Comparison of ENCODE assay signal across 8 cellular contexts in the genomic region with DNA sequence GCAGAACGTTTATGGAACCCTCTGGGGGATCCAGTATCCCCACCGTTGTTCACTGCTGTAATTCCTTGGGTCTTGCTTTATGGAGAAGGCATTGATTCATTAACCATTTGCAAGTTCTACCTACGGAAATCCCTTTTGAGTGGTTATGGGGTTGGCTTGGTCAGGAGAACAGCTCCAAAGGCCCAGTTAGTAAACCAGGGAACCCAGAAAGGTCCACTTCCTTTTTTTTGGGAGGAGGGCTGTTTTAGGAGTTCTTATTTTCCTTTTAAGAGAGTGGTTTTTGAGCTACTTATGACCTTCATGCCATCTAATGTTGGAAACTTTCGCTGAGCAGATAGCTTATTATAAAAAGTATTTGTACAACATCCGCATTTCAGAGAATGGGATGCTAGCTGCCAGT. TPM values are rescaled to one million over a fixed set of nuclear protein-coding genes. Genes with fewer than 3 reads are reported as not detected.
DNase-seq lines count a peak whose midpoint lies in the region; ATAC-seq and TF ChIP-seq lines count a peak whose summit lies in the region.

No MANE protein-coding gene starts in this region.

- 74 to 75% methylated on average over 4 to 5 of the region's 5 CpGs for WGBS in endodermal cell (ENCODE audit: insufficient coverage in 1 of 2, insufficient read length in 1 of 2), 2 experiments
- WGBS in ovary, 3 donors = 21 to 36% (median 36%) methylated on average over 5 of the region's 5 CpGs

- ATAC-seq in GM18517 (IDR thresholded peaks at IDR 0.05; ENCODE audit: unreplicated experiment) (no peak), HG02642 (IDR thresholded peaks at IDR 0.05; ENCODE audit: poor library complexity, unreplicated experiment) (no peak), GM21381 (IDR thresholded peaks at IDR 0.05; ENCODE audit: unreplicated experiment) (no peak)

- POLR2A ChIA-PET in CD8-positive, alpha-beta memory T cell (lab: Charles Lee) = interaction anchor here (0.6 to 1.2 kb wide), 4 partner anchors 12 to 78 kb away, joined by 3 to 9 read pairs (median 6); partner anchors contain the start of genes RHBDD2 and TMEM120A

- H3K36me3 ChIP-seq in CD8-positive, alpha-beta memory T cell (ENCODE audit: insufficient read depth, low read length) = peaks cover 5% of the 10 kb centered on the region
- H3K36me3 ChIP-seq in NT2/D1 (ENCODE audit: insufficient read depth, insufficient read length, low read length) = peaks cover 11% of the 10 kb centered on the region
- no peaks in the 10 kb centered on the region for H3K36me3 ChIP-seq in endodermal cell (ENCODE audit: control insufficient read depth, insufficient read depth, low read length)
- H3K36me3 ChIP-seq in ovary = no peaks in the 10 kb centered on the region

- peak overlapping the region; percentile 85 for H3K4me3 ChIP-seq in CD8-positive, alpha-beta memory T cell (ENCODE audit: low read length)
- H3K4me3 ChIP-seq in NT2/D1 (ENCODE audit: insufficient read length, low read depth) (peak overlapping the region; percentile 89), endodermal cell (ENCODE audit: low read length) (peak overlapping the region; percentile 85), ovary (peak overlapping the region; percentile 87)

- no peak for TF ChIP-seq EP300 in ovary (IDR thresholded peaks at IDR 0.05)

- no peak for TF ChIP-seq POLR2A in ovary (IDR thresholded peaks at IDR 0.05)

- no peak for DNase-seq in CD8-positive, alpha-beta memory T cell
- DNase-seq in NT2/D1 (ENCODE audit: low read depth, low spot score) (no peak), endodermal cell (no peak), ovary (no peak), NCI-H1436 (lab: John Stamatoyannopoulos, UW) (no peak)

- H3K4me3 Mint-ChIP-seq in CD8-positive, alpha-beta memory T cell = peak overlapping the region; percentile 88 to 95 (median 92)
- H3K4me3 Mint-ChIP-seq in endodermal cell = peak overlapping the region; percentile 83

- no peak for TF ChIP-seq CTCF in endodermal cell (conservative IDR thresholded peaks at IDR 0.05)
- TF ChIP-seq CTCF in ovary (IDR thresholded peaks at IDR 0.05) = no peak

- H3K4me1 Mint-ChIP-seq in CD8-positive, alpha-beta memory T cell = peaks cover 38 to 55% (median 43%) of the 10 kb centered on the region in 3 donors
- peaks cover 19% of the 10 kb centered on the region for H3K4me1 Mint-ChIP-seq in endodermal cell

- intact Hi-C loops in ovary (cut with DNase I) = loop anchor here in 1 of 4 donors (5.0 kb wide), 1 partner anchor 46 kb away; no protein-coding TSS in a partner anchor

- CTCF ChIA-PET in CD8-positive, alpha-beta memory T cell (lab: Charles Lee) = interaction anchor here (1.1 to 2.8 kb wide), 2 partner anchors 96 to 104 kb away, joined by 3 to 9 read pairs; no protein-coding TSS in a partner anchor

- peaks cover 27% of the 10 kb centered on the region for H3K4me1 ChIP-seq in CD8-positive, alpha-beta memory T cell (ENCODE audit: insufficient read depth, low read length)
- H3K4me1 ChIP-seq in NT2/D1 (ENCODE audit: insufficient read depth, insufficient read length) (peaks cover 4% of the 10 kb centered on the region), endodermal cell (ENCODE audit: control insufficient read depth, insufficient read depth, low read length) (no peaks in the 10 kb centered on the region), ovary (ENCODE audit: insufficient read depth) (peaks cover 19% of the 10 kb centered on the region)

- H3K27me3 Mint-ChIP-seq in CD8-positive, alpha-beta memory T cell = no peaks in the 10 kb centered on the region
- no peaks in the 10 kb centered on the region for H3K27me3 Mint-ChIP-seq in endodermal cell (ENCODE audit: insufficient read depth)

- H3K27me3 ChIP-seq in CD8-positive, alpha-beta memory T cell (ENCODE audit: insufficient read depth, low read length, poor library complexity, severe bottlenecking) = no peaks in the 10 kb centered on the region
- H3K27me3 ChIP-seq in NT2/D1 (ENCODE audit: insufficient read depth, insufficient read length) = no peaks in the 10 kb centered on the region
- H3K27me3 ChIP-seq in endodermal cell (ENCODE audit: control insufficient read depth, insufficient read depth, low read length, poor library complexity, severe bottlenecking) = no peaks in the 10 kb centered on the region
- H3K27me3 ChIP-seq in ovary = no peaks in the 10 kb centered on the region

- H3K9me3 ChIP-seq in CD8-positive, alpha-beta memory T cell (ENCODE audit: low read length) = no peaks in the 10 kb centered on the region
- no peaks in the 10 kb centered on the region for H3K9me3 ChIP-seq in NT2/D1 (ENCODE audit: insufficient read depth, low read length)
- no peaks in the 10 kb centered on the region for H3K9me3 ChIP-seq in endodermal cell (ENCODE audit: control insufficient read depth, low read length)
- no peaks in the 10 kb centered on the region for H3K9me3 ChIP-seq in ovary

- H3K9ac ChIP-seq in NT2/D1 (ENCODE audit: insufficient read length, low read depth) = peak overlapping the region; percentile 95
- peak overlapping the region; percentile 82 for H3K9ac ChIP-seq in endodermal cell (ENCODE audit: extremely low read depth, low read length, poor library complexity, severe bottlenecking)

- peaks cover 0 to 15% (median 3%) of the 10 kb centered on the region in 3 donors for H3K36me3 Mint-ChIP-seq in CD8-positive, alpha-beta memory T cell
- peaks cover 4% of the 10 kb centered on the region for H3K36me3 Mint-ChIP-seq in endodermal cell (ENCODE audit: low read depth)

- H3K27ac Mint-ChIP-seq in CD8-positive, alpha-beta memory T cell = peak overlapping the region in 5 of 8 donors; percentile 7 to 95 (median 88)
- no peak overlapping the region for H3K27ac Mint-ChIP-seq in endodermal cell

- H3K27ac ChIP-seq in CD8-positive, alpha-beta memory T cell (ENCODE audit: low read depth, low read length) = peak overlapping the region; percentile 96
- H3K27ac ChIP-seq in endodermal cell (ENCODE audit: low read depth, low read length) (no peak overlapping the region), ovary (peak overlapping the region in 1 of 2 donors; percentile 16)

- no peaks in the 10 kb centered on the region for H3K9me3 Mint-ChIP-seq in CD8-positive, alpha-beta memory T cell
- H3K9me3 Mint-ChIP-seq in endodermal cell = no peaks in the 10 kb centered on the region

RNA-seq across cellular contexts. Expression of gene POR, which starts 1.3 kb away (rescaled TPM):
- 10 to 100 TPM; 40.7 to 41.6 TPM for total RNA-seq in CD8-positive, alpha-beta memory T cell
- 61.4 TPM for polyA plus RNA-seq in CD8-positive, alpha-beta memory T cell
- 10 to 100 TPM; 85.2 to 92.9 TPM for total RNA-seq in endodermal cell
- polyA plus RNA-seq in endodermal cell (2013, experiment 1 of 2) = 96.3 TPM
- 80.9 TPM for polyA plus RNA-seq in endodermal cell (2013, experiment 2 of 2)
- total RNA-seq in ovary = 100 to 1,000 TPM in 6 of 7 donors, 10 to 100 TPM in 1; 91.2 to 191 (median 148) TPM
- polyA plus RNA-seq in ovary = 100 to 1,000 TPM in 1 of 2 donors, 10 to 100 TPM in 1; 71.8 to 144 TPM

RNA-seq across cellular contexts. Expression of gene RHBDD2, which starts 37.4 kb away (rescaled TPM):
- 10 to 100 TPM; 39.8 to 44.6 TPM for total RNA-seq in CD8-positive, alpha-beta memory T cell
- 108 TPM for polyA plus RNA-seq in CD8-positive, alpha-beta memory T cell
- 10 to 100 TPM; 51.6 to 68.9 TPM for total RNA-seq in endodermal cell
- 76.5 TPM for polyA plus RNA-seq in endodermal cell (2013, experiment 1 of 2)
- polyA plus RNA-seq in endodermal cell (2013, experiment 2 of 2) = 71.4 TPM
- total RNA-seq in ovary = 10 to 100 TPM; 26.6 to 83.2 (median 68.5) TPM
- polyA plus RNA-seq in ovary = 10 to 100 TPM; 78.9 to 99.3 TPM
